ENCODE assay signal across 8 cellular contexts in the genomic region with DNA sequence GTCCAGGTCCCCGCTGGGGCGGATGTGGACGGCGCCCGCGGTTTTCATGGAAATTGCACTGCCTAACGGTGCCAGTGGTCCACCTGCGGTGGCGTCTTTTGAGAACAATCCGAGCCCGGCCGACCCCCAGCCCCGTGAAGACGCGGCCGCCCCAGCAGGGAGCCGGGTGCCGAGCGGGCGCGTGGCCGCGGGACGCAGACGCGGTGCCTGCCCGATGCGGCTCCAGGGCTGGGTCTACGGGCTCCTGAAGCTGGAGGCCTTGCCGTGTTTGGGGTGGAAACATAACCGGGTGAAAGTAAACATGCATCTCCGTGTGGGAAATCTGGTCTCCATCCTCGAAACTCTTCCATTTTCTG. TPM values are rescaled to one million over a fixed set of nuclear protein-coding genes. Genes with fewer than 3 reads are reported as not detected.
DNase-seq lines count a peak whose midpoint lies in the region; ATAC-seq and TF ChIP-seq lines count a peak whose summit lies in the region.

No MANE protein-coding gene starts in this region.

- TF ChIP-seq POLR2A in gastroesophageal sphincter (IDR thresholded peaks at IDR 0.05): no peak

- TF ChIP-seq CTCF in AG09309 (IDR thresholded peaks at IDR 0.05; ENCODE audit: control insufficient read depth, insufficient read depth, low read depth, low read length, missing control alignments) (no peak), gastroesophageal sphincter (IDR thresholded peaks at IDR 0.05) (no peak)
- no peak for TF ChIP-seq CTCF in activated CD8-positive, alpha-beta T cell treated with anti-CD3 and anti-CD28 coated beads for 36 hours (IDR thresholded peaks at IDR 0.05)

- H3K4me1 Mint-ChIP-seq in activated CD8-positive, alpha-beta T cell treated with anti-CD3 and anti-CD28 coated beads for 36 hours (ENCODE audit: low read depth): peaks cover 36% of the 10 kb centered on the region

- H3K4me1 ChIP-seq in gastroesophageal sphincter: peaks cover 0 to 48% (median 12%) of the 10 kb centered on the region in 3 donors
- H3K4me1 ChIP-seq in rectal smooth muscle tissue (ENCODE audit: control insufficient read depth, insufficient read depth, low read length): peaks cover 3% of the 10 kb centered on the region

- H3K27me3 ChIP-seq in gastroesophageal sphincter (no peaks in the 10 kb centered on the region), rectal smooth muscle tissue (ENCODE audit: control insufficient read depth, insufficient read depth, low read length) (no peaks in the 10 kb centered on the region)

- H3K9ac ChIP-seq in rectal smooth muscle tissue (ENCODE audit: low read length): peak overlapping the region; percentile 46

- peaks cover 8% of the 10 kb centered on the region for H3K36me3 Mint-ChIP-seq in activated CD8-positive, alpha-beta T cell treated with anti-CD3 and anti-CD28 coated beads for 36 hours (ENCODE audit: low read depth)

- no peaks in the 10 kb centered on the region for H3K36me3 ChIP-seq in gastroesophageal sphincter
- no peaks in the 10 kb centered on the region for H3K36me3 ChIP-seq in rectal smooth muscle tissue (ENCODE audit: control insufficient read depth, insufficient read depth, low read length)

- peak overlapping the region; percentile 81 for H3K4me3 Mint-ChIP-seq in activated CD8-positive, alpha-beta T cell treated with anti-CD3 and anti-CD28 coated beads for 36 hours

- DNase-seq in AG09309 (ENCODE audit: low read depth): no peak
- DNase-seq in activated CD8-positive, alpha-beta T cell treated with anti-CD3 and anti-CD28 coated beads for 36 hours: peak; percentile 52
- no peak for DNase-seq in NCI-H2196 (lab: John Stamatoyannopoulos, UW; ENCODE audit: unreplicated experiment)
- DNase-seq in midbrain (lab: John Stamatoyannopoulos, UW): no peak

- POLR2A ChIA-PET in activated CD8-positive, alpha-beta T cell treated with anti-CD3 and anti-CD28 coated beads for 36 hours (lab: Charles Lee): interaction anchor here (1.0 kb wide), 1 partner anchor 20 kb away, joined by 4 read pairs; no protein-coding TSS in a partner anchor

- H3K4me3 ChIP-seq in AG09309 (ENCODE audit: control insufficient read depth, low read depth, low read length) (peak overlapping the region; percentile 77), gastroesophageal sphincter (peak overlapping the region; percentile 63 to 87), rectal smooth muscle tissue (ENCODE audit: low read length) (peak overlapping the region; percentile 60)

- H3K27me3 Mint-ChIP-seq in activated CD8-positive, alpha-beta T cell treated with anti-CD3 and anti-CD28 coated beads for 36 hours: no peaks in the 10 kb centered on the region

- 0% methylated on average over 2 to 22 of the region's 33 CpGs for WGBS in gastroesophageal sphincter (ENCODE audit: low coverage in 1 of 2), 2 donors

- H3K27ac Mint-ChIP-seq in activated CD8-positive, alpha-beta T cell treated with anti-CD3 and anti-CD28 coated beads for 36 hours: peak overlapping the region; percentile 90

- intact Hi-C loops in activated CD8-positive, alpha-beta T cell treated with anti-CD3 and anti-CD28 coated beads for 36 hours (cut with micrococcal nuclease): loop anchor here (5.0 kb wide), 1 partner anchor 37 kb away; no protein-coding TSS in a partner anchor

- no peak for TF ChIP-seq EP300 in gastroesophageal sphincter (IDR thresholded peaks at IDR 0.05)

- no peaks in the 10 kb centered on the region for H3K9me3 ChIP-seq in gastroesophageal sphincter

- H3K27ac ChIP-seq in gastroesophageal sphincter: peak overlapping the region; percentile 5 to 94 (median 90)
- peak overlapping the region; percentile 80 for H3K27ac ChIP-seq in rectal smooth muscle tissue (ENCODE audit: low read depth, low read length)

- CTCF ChIA-PET in activated CD8-positive, alpha-beta T cell treated with anti-CD3 and anti-CD28 coated beads for 36 hours (lab: Charles Lee): interaction anchor here (0.6 to 2.6 kb wide), 5 partner anchors 11 to 73 kb away, joined by 3 to 19 read pairs (median 11); no protein-coding TSS in a partner anchor

- peak; percentile 29 for ATAC-seq in GM18868 (IDR thresholded peaks at IDR 0.05; ENCODE audit: unreplicated experiment)
- ATAC-seq in HG03135 (IDR thresholded peaks at IDR 0.05; ENCODE audit: unreplicated experiment): peak; percentile 31
- ATAC-seq in activated CD8-positive, alpha-beta T cell treated with anti-CD3 and anti-CD28 coated beads for 36 hours: peak; percentile 12
- peak; percentile 49 for ATAC-seq in gastroesophageal sphincter

- H3K9me3 Mint-ChIP-seq in activated CD8-positive, alpha-beta T cell treated with anti-CD3 and anti-CD28 coated beads for 36 hours: no peaks in the 10 kb centered on the region

RNA-seq across cellular contexts. Expression of gene INPP4A, which starts 0.5 kb away (rescaled TPM):
- total RNA-seq in activated CD8-positive, alpha-beta T cell treated with anti-CD3 and anti-CD28 coated beads for 36 hours: 10 to 100 TPM; 46.7 to 46.9 TPM
- 10 to 100 TPM; 30.2 to 45.1 (median 37.8) TPM for total RNA-seq in gastroesophageal sphincter
